In genomic region chr16:30365200-30365599, GRCh38 we compare ENCODE assay signal across 21 cellular contexts. TPM values are rescaled to one million over a fixed set of nuclear protein-coding genes. Genes with fewer than 3 reads are reported as not detected.
DNase-seq lines count a peak whose midpoint lies in the region; ATAC-seq and TF ChIP-seq lines count a peak whose summit lies in the region.
"Had no signal": no experiment of that assay in that cellular context is flagged by ENCODE, and none has a peak within 500 bp of the region (broad histone marks: within the 10 kb centered on the region; RNA-seq: fewer than 3 reads in every experiment).

No MANE protein-coding gene starts in this region.

- peaks cover 47% of the 10 kb centered on the region for H3K36me3 Mint-ChIP-seq in T-helper 1 cell treated with Interleukin-12 subunit alpha and Interleukin-12 subunit beta and Interleukin-4 antibody, amounts not matched to agents 30 μg/mL and 1 μg/mL, for 36 hours (ENCODE audit: low read depth)
- peaks cover 19% of the 10 kb centered on the region for H3K36me3 Mint-ChIP-seq in chondrocyte (ENCODE audit: low read depth)
- H3K36me3 Mint-ChIP-seq in stimulated activated effector memory CD8-positive, alpha-beta T cell treated with anti-CD3 and anti-CD28 coated beads, Interleukin-12 subunit alpha, Interleukin-12 subunit beta, amount 100 ng/mL, for 72 hours: peaks cover 85% of the 10 kb centered on the region

- no peak for ATAC-seq in stimulated activated effector memory CD8-positive, alpha-beta T cell treated with anti-CD3 and anti-CD28 coated beads, Interleukin-12 subunit alpha, Interleukin-12 subunit beta, amount 100 ng/mL, for 72 hours
- no peak for ATAC-seq in GM18907 (IDR thresholded peaks at IDR 0.05; ENCODE audit: unreplicated experiment)
- ATAC-seq: GM12878, GM23338, HCT116, K562 had no signal

- no peak for TF ChIP-seq CTCF in left ventricle myocardium inferior (IDR thresholded peaks at IDR 0.05; ENCODE audit: borderline replicate concordance)
- TF ChIP-seq CTCF in right atrium auricular region (IDR thresholded peaks at IDR 0.05): no peak
- no peak for TF ChIP-seq CTCF in chondrocyte (IDR thresholded peaks at IDR 0.05)

- peaks cover 39% of the 10 kb centered on the region for H3K36me3 ChIP-seq in left ventricle myocardium inferior
- peaks cover 27% of the 10 kb centered on the region for H3K36me3 ChIP-seq in right atrium auricular region

- no peak overlapping the region for H3K4me3 Mint-ChIP-seq in T-helper 1 cell treated with Interleukin-12 subunit alpha and Interleukin-12 subunit beta and Interleukin-4 antibody, amounts not matched to agents 30 μg/mL and 1 μg/mL, for 36 hours
- no peak overlapping the region for H3K4me3 Mint-ChIP-seq in chondrocyte (ENCODE audit: unreplicated experiment)
- no peak overlapping the region for H3K4me3 Mint-ChIP-seq in stimulated activated effector memory CD8-positive, alpha-beta T cell treated with anti-CD3 and anti-CD28 coated beads, Interleukin-12 subunit alpha, Interleukin-12 subunit beta, amount 100 ng/mL, for 72 hours
- H3K4me3 Mint-ChIP-seq: GM23338 had no signal

- H3K27me3 Mint-ChIP-seq in T-helper 1 cell treated with Interleukin-12 subunit alpha and Interleukin-12 subunit beta and Interleukin-4 antibody, amounts not matched to agents 30 μg/mL and 1 μg/mL, for 36 hours (ENCODE audit: low read depth): no peaks in the 10 kb centered on the region
- no peaks in the 10 kb centered on the region for H3K27me3 Mint-ChIP-seq in chondrocyte (ENCODE audit: low read depth)

- peaks cover 31% of the 10 kb centered on the region for H3K4me1 Mint-ChIP-seq in T-helper 1 cell treated with Interleukin-12 subunit alpha and Interleukin-12 subunit beta and Interleukin-4 antibody, amounts not matched to agents 30 μg/mL and 1 μg/mL, for 36 hours (ENCODE audit: low read depth)
- H3K4me1 Mint-ChIP-seq in chondrocyte (ENCODE audit: low read depth): peaks cover 35% of the 10 kb centered on the region
- H3K4me1 Mint-ChIP-seq in stimulated activated effector memory CD8-positive, alpha-beta T cell treated with anti-CD3 and anti-CD28 coated beads, Interleukin-12 subunit alpha, Interleukin-12 subunit beta, amount 100 ng/mL, for 72 hours: peaks cover 39% of the 10 kb centered on the region

- H3K4me3 ChIP-seq in left ventricle myocardium inferior (no peak overlapping the region), right atrium auricular region (no peak overlapping the region)
- H3K4me3 ChIP-seq: GM12878, GM23338, K562 had no signal

- H3K27ac ChIP-seq in left ventricle myocardium inferior (replicated peaks) (peak overlapping the region; percentile 16), right atrium auricular region (no peak overlapping the region)
- H3K27ac ChIP-seq: 22Rv1 had no signal

- no peaks in the 10 kb centered on the region for H3K9me3 ChIP-seq in left ventricle myocardium inferior (replicated peaks)
- no peaks in the 10 kb centered on the region for H3K9me3 ChIP-seq in right atrium auricular region
- H3K9me3 ChIP-seq: BE2C had no signal

- H3K27me3 ChIP-seq in left ventricle myocardium inferior (ENCODE audit: low read depth) (no peaks in the 10 kb centered on the region), right atrium auricular region (no peaks in the 10 kb centered on the region)
- H3K27me3 ChIP-seq: BE2C had no signal

- H3K27ac Mint-ChIP-seq in T-helper 1 cell treated with Interleukin-12 subunit alpha and Interleukin-12 subunit beta and Interleukin-4 antibody, amounts not matched to agents 30 μg/mL and 1 μg/mL, for 36 hours: peak overlapping the region; percentile 8
- H3K27ac Mint-ChIP-seq in chondrocyte (ENCODE audit: unreplicated experiment): peak overlapping the region; percentile 45
- H3K27ac Mint-ChIP-seq in stimulated activated effector memory CD8-positive, alpha-beta T cell treated with anti-CD3 and anti-CD28 coated beads, Interleukin-12 subunit alpha, Interleukin-12 subunit beta, amount 100 ng/mL, for 72 hours: peak overlapping the region; percentile 60
- H3K27ac Mint-ChIP-seq: GM23338 had no signal

- DNase-seq in T-helper 1 cell (no peak), left ventricle myocardium inferior (no peak), right atrium auricular region (ENCODE audit: low spot score) (no peak), chondrocyte (ENCODE audit: low spot score) (no peak), NCI-H1694 treated with DMSO at 0.1 percent for 48 hours (lab: John Stamatoyannopoulos, UW) (no peak)
- no peak for DNase-seq in stimulated activated effector memory CD8-positive, alpha-beta T cell treated with anti-CD3 and anti-CD28 coated beads, Interleukin-12 subunit alpha, Interleukin-12 subunit beta, amount 100 ng/mL, for 72 hours (ENCODE audit: low spot score in 2 of 2)
- DNase-seq: BE2C, GDM1, MV-4-11, NCI-H1417 treated with DMSO at 0.1 percent for 48 hours, NCI-H2029, NCI-H2171, NCI-H446, NCI-H69 had no signal

- no peaks in the 10 kb centered on the region for H3K9me3 Mint-ChIP-seq in T-helper 1 cell treated with Interleukin-12 subunit alpha and Interleukin-12 subunit beta and Interleukin-4 antibody, amounts not matched to agents 30 μg/mL and 1 μg/mL, for 36 hours
- H3K9me3 Mint-ChIP-seq in chondrocyte (ENCODE audit: low read depth): no peaks in the 10 kb centered on the region
- no peaks in the 10 kb centered on the region for H3K9me3 Mint-ChIP-seq in stimulated activated effector memory CD8-positive, alpha-beta T cell treated with anti-CD3 and anti-CD28 coated beads, Interleukin-12 subunit alpha, Interleukin-12 subunit beta, amount 100 ng/mL, for 72 hours
- H3K9me3 Mint-ChIP-seq: GM23338 had no signal

- H3K4me1 ChIP-seq in left ventricle myocardium inferior (peaks cover 55% of the 10 kb centered on the region), right atrium auricular region (peaks cover 0 to 40% of the 10 kb centered on the region in 2 donors)
- H3K4me1 ChIP-seq: BE2C had no signal

- intact Hi-C loops in left ventricle myocardium inferior (cut with micrococcal nuclease): no loop called here

RNA-seq across cellular contexts. Expression of gene TBC1D10B, which starts 5.1 kb away (rescaled TPM):
- total RNA-seq in left ventricle myocardium inferior: 23.3 TPM
- 10 to 100 TPM; 20.0 to 22.3 TPM for total RNA-seq in right atrium auricular region
- 43.3 to 48.6 TPM (median 44.2 TPM) in 3 replicates for total RNA-seq in chondrocyte

RNA-seq across cellular contexts. Expression of gene MYL11, which starts 9.4 kb away (rescaled TPM):
- total RNA-seq in left ventricle myocardium inferior (not detected), right atrium auricular region (not detected), chondrocyte (0.82 to 2.2 TPM (median 1.4 TPM) in 3 replicates)
- total RNA-seq: GM12878, GM23338 had no signal

RNA-seq across cellular contexts. Expression of gene CD2BP2, which starts 10.1 kb away (rescaled TPM):
- total RNA-seq in left ventricle myocardium inferior (29.8 TPM), right atrium auricular region (10 to 100 TPM; 22.0 to 39.3 TPM), chondrocyte (53.2 to 61.0 TPM (median 55.8 TPM) in 3 replicates)

RNA-seq across cellular contexts. Expression of gene SEPTIN1, which starts 17.2 kb away (rescaled TPM):
- total RNA-seq in left ventricle myocardium inferior (1.3 TPM), right atrium auricular region (under 1 TPM in 1 of 2 donors, not detected in 1; 0.35 TPM), chondrocyte (0.85 to 1.7 TPM (median 1.3 TPM) in 3 replicates)

RNA-seq across cellular contexts. Expression of gene ZNF48, which starts 30.0 kb away (rescaled TPM):
- total RNA-seq in left ventricle myocardium inferior (5.0 TPM), right atrium auricular region (10 to 100 TPM in 1 of 2 donors, 1 to 10 TPM in 1; 5.7 to 10.7 TPM), chondrocyte (10.6 to 11.8 TPM (median 10.8 TPM) in 3 replicates)

Comparison
In these comparisons a context has a peak if more than half of its experiments do, and no peak if none do; other contexts are left out.
1. H3K27ac Mint-ChIP-seq: peak in every context shown above with its lines; median percentile 60 in stimulated activated effector memory CD8-positive, alpha-beta T cell treated with anti-CD3 and anti-CD28 coated beads, Interleukin-12 subunit alpha, Interleukin-12 subunit beta, amount 100 ng/mL, for 72 hours; 45 in chondrocyte; 8 in T-helper 1 cell treated with Interleukin-12 subunit alpha and Interleukin-12 subunit beta and Interleukin-4 antibody, amounts not matched to agents 30 μg/mL and 1 μg/mL, for 36 hours.